Comparison of ENCODE assay signal across 8 cellular contexts in the genomic region with DNA sequence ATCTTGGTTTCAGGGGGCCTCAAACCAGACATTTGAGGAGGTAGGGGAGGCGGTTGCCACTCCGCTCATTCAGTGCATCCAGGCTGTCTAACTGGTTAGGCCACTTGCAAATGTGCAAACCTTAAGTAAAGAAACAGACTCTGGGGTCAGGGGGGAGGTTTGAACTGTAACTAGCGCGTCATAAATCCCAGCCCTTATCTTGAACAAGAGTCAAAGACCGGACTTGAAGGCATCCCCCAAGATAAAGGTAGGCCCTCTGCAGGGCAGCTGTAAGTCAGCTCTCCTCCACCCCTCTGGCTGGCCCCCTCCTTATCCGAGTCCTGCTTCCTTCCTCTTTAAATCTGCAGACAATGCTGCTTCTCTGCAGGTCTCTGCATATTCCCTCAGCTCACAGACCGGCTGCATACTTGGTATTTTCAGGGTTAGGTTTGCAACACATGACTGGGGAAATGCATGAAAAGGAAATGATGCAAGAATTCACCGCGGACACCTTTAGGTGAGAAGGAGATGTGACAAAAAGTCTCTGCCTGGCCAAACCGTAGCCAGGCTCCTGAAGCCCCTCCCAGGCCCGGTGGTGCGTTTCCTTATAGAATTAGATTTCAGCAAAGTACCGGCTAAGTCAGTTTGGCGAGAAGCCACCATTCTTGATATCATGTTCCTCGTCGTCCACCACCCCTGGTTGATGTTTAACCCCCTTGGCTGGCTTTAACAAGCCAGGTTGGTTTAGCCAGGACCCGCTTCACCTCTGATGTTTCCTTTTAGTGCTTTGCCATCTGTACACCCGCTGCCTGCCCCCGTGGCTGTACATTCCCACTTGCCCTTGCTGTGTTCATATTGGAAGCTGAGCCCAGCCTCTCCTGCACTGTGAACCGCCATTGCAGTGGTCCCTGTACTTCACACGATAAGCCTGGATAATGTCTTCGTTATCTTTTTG. TPM values are rescaled to one million over a fixed set of nuclear protein-coding genes. Genes with fewer than 3 reads are reported as not detected.
DNase-seq lines count a peak whose midpoint lies in the region; ATAC-seq and TF ChIP-seq lines count a peak whose summit lies in the region.
"Not testable (repeated sequence)": the region's sequence is repeated elsewhere in the genome, so short reads cannot be mapped to it uniquely, and the experiment has no call there.

No MANE protein-coding gene starts in this region.

- H2AFZ ChIP-seq in trophoblast cell (ENCODE audit: insufficient read depth, low read length, poor library complexity), result peak overlapping the region; percentile 17

- peak overlapping the region; percentile 43 for H3K4me2 ChIP-seq in trophoblast cell (ENCODE audit: low read length)

- not testable (repeated sequence) for H3K27me3 Mint-ChIP-seq in activated CD4-positive, alpha-beta memory T cell treated with anti-CD3 and anti-CD28 coated beads, Interleukin-2, amount 10 ng/mL, durations not matched to agents 7 days and 5 days; effector memory CD8-positive, alpha-beta T cell

- H3K9me3 ChIP-seq in A673 (ENCODE audit: low read depth, low read length, poor library complexity, severe bottlenecking); NT2/D1 (ENCODE audit: insufficient read depth, low read length); trophoblast cell (ENCODE audit: insufficient read depth, low read depth, low read length): not testable (repeated sequence)

- H4K12ac ChIP-seq in trophoblast cell (ENCODE audit: low read depth, low read length), result not testable (repeated sequence)

- peak overlapping the region; percentile 42 for H3K9ac ChIP-seq in NT2/D1 (ENCODE audit: insufficient read length, low read depth)
- not testable (repeated sequence) for H3K9ac ChIP-seq in trophoblast cell (ENCODE audit: low read length)

- H3K27ac Mint-ChIP-seq in activated CD4-positive, alpha-beta memory T cell treated with anti-CD3 and anti-CD28 coated beads, Interleukin-2, amount 10 ng/mL, durations not matched to agents 7 days and 5 days, result not testable (repeated sequence)
- H3K27ac Mint-ChIP-seq in effector memory CD8-positive, alpha-beta T cell, result peak overlapping the region; percentile 57 to 88

- CTCF ChIA-PET in A673 (lab: Charles Lee); activated CD4-positive, alpha-beta memory T cell treated with anti-CD3 and anti-CD28 coated beads, Interleukin-2, amount 10 ng/mL, durations not matched to agents 7 days and 5 days (lab: Charles Lee): not testable (repeated sequence)

- intact Hi-C loops in A673 (cut with micrococcal nuclease; ENCODE audit: unreplicated experiment), result not testable (repeated sequence)

- BruUV-seq in A673 (replicated peaks; lab: Mats Ljungman, UMichigan), result not testable (repeated sequence)

- not testable (repeated sequence) for H3K4me3 Mint-ChIP-seq in activated CD4-positive, alpha-beta memory T cell treated with anti-CD3 and anti-CD28 coated beads, Interleukin-2, amount 10 ng/mL, durations not matched to agents 7 days and 5 days
- H3K4me3 Mint-ChIP-seq in effector memory CD8-positive, alpha-beta T cell, result peak overlapping the region; percentile 20 to 49

- H3K23ac ChIP-seq in trophoblast cell (ENCODE audit: low read length), result not testable (repeated sequence)

- peak overlapping the region; percentile 81 for H2BK120ac ChIP-seq in trophoblast cell (ENCODE audit: insufficient read depth, low read length, poor library complexity)

- not testable (repeated sequence) for H3K36me3 ChIP-seq in A673 (ENCODE audit: insufficient read depth, low read length, poor library complexity, severe bottlenecking); NT2/D1 (ENCODE audit: insufficient read depth, insufficient read length, low read length); trophoblast cell (ENCODE audit: control insufficient read depth in 1 of 2, insufficient read depth in 2 of 2, low read length in 2 of 2)

- peak overlapping the region; percentile 79 for H3K14ac ChIP-seq in trophoblast cell (ENCODE audit: low read length)

- H3K79me2 ChIP-seq in trophoblast cell (ENCODE audit: control insufficient read depth, insufficient read depth, low read length, poor library complexity), result not testable (repeated sequence)

- H4K91ac ChIP-seq in trophoblast cell (ENCODE audit: low read depth, low read length), result peak overlapping the region; percentile 92

- not testable (repeated sequence) for H3K9me3 Mint-ChIP-seq in activated CD4-positive, alpha-beta memory T cell treated with anti-CD3 and anti-CD28 coated beads, Interleukin-2, amount 10 ng/mL, durations not matched to agents 7 days and 5 days; effector memory CD8-positive, alpha-beta T cell

- peak; percentile 57 for ATAC-seq in GM18907 (IDR thresholded peaks at IDR 0.05; ENCODE audit: unreplicated experiment)
- ATAC-seq in HG03469 (IDR thresholded peaks at IDR 0.05; ENCODE audit: unreplicated experiment), result peak; percentile 34
- peak; percentile 87 for ATAC-seq in effector memory CD8-positive, alpha-beta T cell (replicated peaks)

- H2BK12ac ChIP-seq in trophoblast cell (ENCODE audit: low read length), result peak overlapping the region; percentile 97

- peak overlapping the region; percentile 33 for H4K8ac ChIP-seq in trophoblast cell (ENCODE audit: low read depth, low read length)

- TF ChIP-seq CTCF in A673 (conservative IDR thresholded peaks at IDR 0.05; ENCODE audit: low read depth, low read length), result not testable (repeated sequence)

- not testable (repeated sequence) for H3K4ac ChIP-seq in trophoblast cell (ENCODE audit: low read depth, low read length)

- H3K18ac ChIP-seq in trophoblast cell (ENCODE audit: low read length), result peak overlapping the region; percentile 76

- not testable (repeated sequence) for H3K36me3 Mint-ChIP-seq in activated CD4-positive, alpha-beta memory T cell treated with anti-CD3 and anti-CD28 coated beads, Interleukin-2, amount 10 ng/mL, durations not matched to agents 7 days and 5 days (ENCODE audit: low read depth); effector memory CD8-positive, alpha-beta T cell (ENCODE audit: insufficient read depth)

- WGBS in trophoblast cell (ENCODE audit: extremely low coverage, insufficient coverage, insufficient read length), result no CpG with 5 or more reads among the region's 22 CpGs

- not testable (repeated sequence) for H3K27me3 ChIP-seq in A673 (replicated peaks; ENCODE audit: insufficient read depth, low read depth, low read length, poor library complexity); NT2/D1 (ENCODE audit: insufficient read depth, insufficient read length); trophoblast cell (ENCODE audit: insufficient read depth, low read length)

- H3K27ac ChIP-seq in A673 (ENCODE audit: low read depth, low read length, poor library complexity, severe bottlenecking), result peak overlapping the region; percentile 30
- peak overlapping the region; percentile 93 for H3K27ac ChIP-seq in trophoblast cell (ENCODE audit: low read depth, low read length)

- H3K4me1 ChIP-seq in A673 (ENCODE audit: insufficient read depth, low read length, poor library complexity, severe bottlenecking), result peaks cover 26% of the 10 kb centered on the region
- H3K4me1 ChIP-seq in NT2/D1 (ENCODE audit: insufficient read depth, insufficient read length), result not testable (repeated sequence)
- peaks cover 20 to 23% of the 10 kb centered on the region in 2 experiments for H3K4me1 ChIP-seq in trophoblast cell (ENCODE audit: control insufficient read depth in 1 of 2, insufficient read depth in 2 of 2, low read length in 2 of 2)

- H2BK5ac ChIP-seq in trophoblast cell (ENCODE audit: low read depth, low read length, poor library complexity), result peak overlapping the region; percentile 64

- H3K79me1 ChIP-seq in trophoblast cell (ENCODE audit: low read length), result peaks cover 21% of the 10 kb centered on the region

- POLR2A ChIA-PET in A673 (lab: Charles Lee; ENCODE audit: low non-redundant PET); activated CD4-positive, alpha-beta memory T cell treated with anti-CD3 and anti-CD28 coated beads, Interleukin-2, amount 10 ng/mL, durations not matched to agents 7 days and 5 days (lab: Charles Lee): not testable (repeated sequence)

- peaks cover 16% of the 10 kb centered on the region for H3K4me1 Mint-ChIP-seq in activated CD4-positive, alpha-beta memory T cell treated with anti-CD3 and anti-CD28 coated beads, Interleukin-2, amount 10 ng/mL, durations not matched to agents 7 days and 5 days
- H3K4me1 Mint-ChIP-seq in effector memory CD8-positive, alpha-beta T cell (ENCODE audit: low read depth in 2 of 2), result not testable (repeated sequence)

- H3K4me3 ChIP-seq in A673 (ENCODE audit: low read depth, low read length, poor library complexity, severe bottlenecking); NT2/D1 (ENCODE audit: insufficient read length, low read depth); trophoblast cell (ENCODE audit: low read depth, low read length): not testable (repeated sequence)

- not testable (repeated sequence) for H2AK5ac ChIP-seq in trophoblast cell (ENCODE audit: low read length)

- DNase-seq in A673 (ENCODE audit: low spot score), result peak; percentile 29
- peak; percentile 68 for DNase-seq in NT2/D1 (ENCODE audit: low read depth, low spot score)
- peak; percentile 23 for DNase-seq in activated CD4-positive, alpha-beta memory T cell treated with anti-CD3 and anti-CD28 coated beads, Interleukin-2, amount 10 ng/mL, durations not matched to agents 7 days and 5 days
- peak; percentile 20 to 36 (median 27) for DNase-seq in effector memory CD8-positive, alpha-beta T cell
- DNase-seq in kidney tubule cell (ENCODE audit: low spot score), result peak; percentile 79
- DNase-seq in trophoblast cell, result peak; percentile 2 to 45

RNA-seq across cellular contexts. Expression of a gene that starts 31.2 kb away (rescaled TPM):
- 1.2 and 1.6 TPM in 2 replicates for total RNA-seq in A673 (2021)
- 1 to 10 TPM; 3.9 to 4.4 TPM for total RNA-seq in activated CD4-positive, alpha-beta memory T cell treated with anti-CD3 and anti-CD28 coated beads, Interleukin-2, amount 10 ng/mL, durations not matched to agents 7 days and 5 days
- 12.1 and 12.5 TPM in 2 replicates for polyA plus RNA-seq in trophoblast cell (2013)

Comparison
In these comparisons a context has a peak if more than half of its experiments do, and no peak if none do; other contexts are left out.
1. DNase-seq: peak in every context shown above with its lines; median percentile 79 in kidney tubule cell; 68 in NT2/D1; 29 in A673; 27 in effector memory CD8-positive, alpha-beta T cell; 24 in trophoblast cell; 23 in activated CD4-positive, alpha-beta memory T cell treated with anti-CD3 and anti-CD28 coated beads, Interleukin-2, amount 10 ng/mL, durations not matched to agents 7 days and 5 days.
2. ATAC-seq: peak in every context shown above with its lines; median percentile 87 in effector memory CD8-positive, alpha-beta T cell; 57 in GM18907; 34 in HG03469.